Comparison of ENCODE assay signal across 8 cellular contexts in the genomic region with DNA sequence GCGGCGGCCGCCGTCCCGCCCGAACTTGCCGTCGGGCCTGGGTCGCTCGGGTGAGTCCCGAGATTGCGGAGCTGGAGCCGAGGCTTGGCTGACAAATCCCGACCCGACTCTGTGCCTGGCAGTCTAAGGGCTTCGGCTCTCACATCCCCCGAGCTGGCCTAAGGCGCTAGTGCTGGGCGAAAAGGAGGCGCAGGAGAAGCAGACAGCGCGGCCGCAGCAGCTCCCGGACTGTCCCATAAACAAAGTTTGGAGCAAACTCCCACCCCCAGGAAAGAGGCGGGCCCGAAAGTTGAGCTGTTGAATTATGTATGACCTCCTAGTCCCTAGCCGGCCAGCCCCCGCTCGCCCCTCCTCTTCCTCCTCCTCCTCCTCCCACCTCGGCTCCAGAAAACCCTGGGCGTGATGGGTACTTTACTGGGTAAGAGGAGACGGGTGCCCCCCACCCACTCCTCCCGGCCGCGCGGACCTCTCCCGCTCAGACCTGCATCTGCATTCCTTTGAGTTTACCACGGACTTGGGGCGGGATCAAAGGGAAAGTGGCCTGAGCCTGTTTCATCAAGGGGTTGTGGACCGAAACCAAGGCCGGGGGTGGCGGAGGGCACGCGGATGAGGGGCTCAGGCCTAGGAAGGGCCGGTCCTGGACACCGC. TPM values are rescaled to one million over a fixed set of nuclear protein-coding genes. Genes with fewer than 3 reads are reported as not detected.
DNase-seq lines count a peak whose midpoint lies in the region; ATAC-seq, FAIRE-seq and TF ChIP-seq lines count a peak whose summit lies in the region.

A gene (minus strand): TSS at position 230 of the 648 bp plus-strand sequence. CDS start 719 bp downstream, outside the sequence.

- H3K36me3 ChIP-seq in CD8-positive, alpha-beta memory T cell (ENCODE audit: insufficient read depth, low read length): no peaks in the 10 kb centered on the region
- H3K36me3 ChIP-seq in K562 (ENCODE audit: control insufficient read depth, insufficient read depth, low read length): no peaks in the 10 kb centered on the region

- POLR2A ChIA-PET in CD8-positive, alpha-beta memory T cell (lab: Charles Lee): no interaction called here
- POLR2A ChIA-PET in K562 (lab: Yijun Ruan, JAX): no interaction called here

- no peak within 1 kb of the TSS for H2AFZ ChIP-seq in K562 (ENCODE audit: low read depth, low read length)

- FAIRE-seq in K562 (lab: Jason Lieb, UNC): no peak

- peak within 1 kb of the TSS in 7 of 8 donors; percentile 36 to 95 (median 69) for H3K27ac Mint-ChIP-seq in CD8-positive, alpha-beta memory T cell
- H3K27ac Mint-ChIP-seq in progenitor cell of endocrine pancreas: peak within 1 kb of the TSS; percentile 99

- BruUV-seq in K562 (replicated peaks; lab: Mats Ljungman, UMichigan): no TSS peak

- in situ Hi-C loops in K562 (cut with MboI): no loop called here

- TF ChIP-seq RAD21 in K562 (CRISPR knock-in tag; conservative IDR thresholded peaks at IDR 0.05 in 1 of 2, IDR thresholded peaks at IDR 0.05 in 1 of 2): no peak

- H3K9ac ChIP-seq in K562 (ENCODE audit: insufficient read depth in 1 of 2, low read depth in 2 of 2, low read length in 2 of 2): no peak within 1 kb of the TSS

- no peak within 1 kb of the TSS for H3K4me2 ChIP-seq in K562 (ENCODE audit: insufficient read depth, low read length)

- peak in 3 of 5 donors; percentile 4 to 48 (median 9) for DNase-seq in CD8-positive, alpha-beta memory T cell
- DNase-seq in RPMI8226: peak; percentile 42
- no peak for DNase-seq in K562 (ENCODE audit: extremely low read depth in 1 of 4, low spot score in 3 of 4)
- DNase-seq in hepatic stellate cell (ENCODE audit: low spot score): peak; percentile 88
- DNase-seq in progenitor cell of endocrine pancreas (ENCODE audit: low spot score, unreplicated experiment): peak; percentile 67
- no peak for DNase-seq in NCI-H2081 treated with DMSO at 0.1 percent for 48 hours (lab: John Stamatoyannopoulos, UW)

- peaks cover 10 to 35% (median 29%) of the 10 kb centered on the region in 3 donors for H3K4me1 Mint-ChIP-seq in CD8-positive, alpha-beta memory T cell
- peaks cover 22% of the 10 kb centered on the region for H3K4me1 Mint-ChIP-seq in progenitor cell of endocrine pancreas (ENCODE audit: low read depth)

- TF ChIP-seq POLR2A in K562 (conservative IDR thresholded peaks at IDR 0.05): no peak

- WGBS in K562 (ENCODE audit: insufficient coverage, low coverage, missing lambda C conversion rate): 44% methylated on average over 15 of the region's 46 CpGs

- no peaks in the 10 kb centered on the region for H3K9me3 ChIP-seq in CD8-positive, alpha-beta memory T cell (ENCODE audit: low read length)
- no peaks in the 10 kb centered on the region for H3K9me3 ChIP-seq in K562 (replicated peaks; ENCODE audit: control insufficient read depth, insufficient read depth, low read depth, low read length)

- TF ChIP-seq CTCF in K562 (IDR thresholded peaks at IDR 0.05 in 2 of 3, conservative IDR thresholded peaks at IDR 0.05 in 1 of 3; ENCODE audit: insufficient read depth in 2 of 3, low read depth in 1 of 3, low read length in 3 of 3): no peak
- no peak for TF ChIP-seq CTCF in progenitor cell of endocrine pancreas (IDR thresholded peaks at IDR 0.05; ENCODE audit: unreplicated experiment)

- no peaks in the 10 kb centered on the region for H3K9me1 ChIP-seq in K562 (ENCODE audit: control insufficient read depth, insufficient read depth, low read length)

- no peak for TF ChIP-seq EP300 in K562 (IDR thresholded peaks at IDR 0.05; ENCODE audit: low read length)

- peak; percentile 83 for ATAC-seq in GM19324 (IDR thresholded peaks at IDR 0.05; ENCODE audit: low FRiP score, unreplicated experiment)
- peak; percentile 50 for ATAC-seq in HG03342 (IDR thresholded peaks at IDR 0.05; ENCODE audit: unreplicated experiment)
- no peak for ATAC-seq in K562

- H4K20me1 ChIP-seq in K562 (replicated peaks; ENCODE audit: control insufficient read depth, insufficient read depth, low read length): no peaks in the 10 kb centered on the region

- no peaks in the 10 kb centered on the region for H3K36me3 Mint-ChIP-seq in CD8-positive, alpha-beta memory T cell
- peaks cover 4% of the 10 kb centered on the region for H3K36me3 Mint-ChIP-seq in progenitor cell of endocrine pancreas (ENCODE audit: insufficient read depth)

- no peaks in the 10 kb centered on the region for H3K79me2 ChIP-seq in K562 (ENCODE audit: control insufficient read depth, insufficient read depth, low read length)

- H3K9me3 Mint-ChIP-seq in CD8-positive, alpha-beta memory T cell: peaks cover 0 to 4% (median 0%) of the 10 kb centered on the region in 5 donors
- H3K9me3 Mint-ChIP-seq in progenitor cell of endocrine pancreas (ENCODE audit: low read depth): no peaks in the 10 kb centered on the region

- H3K27me3 Mint-ChIP-seq in CD8-positive, alpha-beta memory T cell: peaks cover 45 to 46% of the 10 kb centered on the region in 2 donors
- peaks cover 17% of the 10 kb centered on the region for H3K27me3 Mint-ChIP-seq in progenitor cell of endocrine pancreas

- H3K4me1 ChIP-seq in CD8-positive, alpha-beta memory T cell (ENCODE audit: insufficient read depth, low read length): no peaks in the 10 kb centered on the region
- H3K4me1 ChIP-seq in K562 (replicated peaks in 1 of 2; ENCODE audit: control insufficient read depth in 2 of 2, insufficient read depth in 2 of 2, low read length in 2 of 2): peaks cover 2 to 5% of the 10 kb centered on the region in 2 experiments; a peak in 3 of 5 replicates

- no peak within 1 kb of the TSS for H3K27ac ChIP-seq in CD8-positive, alpha-beta memory T cell (ENCODE audit: low read depth, low read length)
- H3K27ac ChIP-seq in K562 (ENCODE audit: extremely low read depth, low read depth, low read length): no peak within 1 kb of the TSS

- intact Hi-C loops in K562 (cut with micrococcal nuclease): no loop called here

- CTCF ChIA-PET in CD8-positive, alpha-beta memory T cell (lab: Charles Lee): interaction anchor here (0.8 to 4.4 kb wide), 10 partner anchors 13 to 150 kb away, joined by 3 to 19 read pairs (median 3); no protein-coding TSS in a partner anchor
- CTCF ChIA-PET in K562 (lab: Yijun Ruan, JAX; ENCODE audit: low intra/inter-chr PET ratio): no interaction called here

- H3K4me3 ChIP-seq in CD8-positive, alpha-beta memory T cell (ENCODE audit: low read length): peak within 1 kb of the TSS; percentile 49
- H3K4me3 ChIP-seq in K562: no peak within 1 kb of the TSS

- peak within 1 kb of the TSS; percentile 84 to 95 (median 87) for H3K4me3 Mint-ChIP-seq in CD8-positive, alpha-beta memory T cell
- H3K4me3 Mint-ChIP-seq in progenitor cell of endocrine pancreas (ENCODE audit: low read depth): peak within 1 kb of the TSS; percentile 92

- H3K27me3 ChIP-seq in CD8-positive, alpha-beta memory T cell (ENCODE audit: insufficient read depth, low read length, poor library complexity, severe bottlenecking): peaks cover 10% of the 10 kb centered on the region
- peaks cover 0 to 20% of the 10 kb centered on the region in 2 experiments; a peak in 2 of 5 replicates for H3K27me3 ChIP-seq in K562 (ENCODE audit: control insufficient read depth in 2 of 2, insufficient read depth in 2 of 2, low read length in 2 of 2)

TF ChIP-seq in K562, 482 proteins besides CTCF, POLR2A, EP300 and RAD21 (continues in another document):
- TF ChIP-seq, protein P1, sequence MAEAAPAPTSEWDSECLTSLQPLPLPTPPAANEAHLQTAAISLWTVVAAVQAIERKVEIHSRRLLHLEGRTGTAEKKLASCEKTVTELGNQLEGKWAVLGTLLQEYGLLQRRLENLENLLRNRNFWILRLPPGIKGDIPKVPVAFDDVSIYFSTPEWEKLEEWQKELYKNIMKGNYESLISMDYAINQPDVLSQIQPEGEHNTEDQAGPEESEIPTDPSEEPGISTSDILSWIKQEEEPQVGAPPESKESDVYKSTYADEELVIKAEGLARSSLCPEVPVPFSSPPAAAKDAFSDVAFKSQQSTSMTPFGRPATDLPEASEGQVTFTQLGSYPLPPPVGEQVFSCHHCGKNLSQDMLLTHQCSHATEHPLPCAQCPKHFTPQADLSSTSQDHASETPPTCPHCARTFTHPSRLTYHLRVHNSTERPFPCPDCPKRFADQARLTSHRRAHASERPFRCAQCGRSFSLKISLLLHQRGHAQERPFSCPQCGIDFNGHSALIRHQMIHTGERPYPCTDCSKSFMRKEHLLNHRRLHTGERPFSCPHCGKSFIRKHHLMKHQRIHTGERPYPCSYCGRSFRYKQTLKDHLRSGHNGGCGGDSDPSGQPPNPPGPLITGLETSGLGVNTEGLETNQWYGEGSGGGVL (CRISPR knock-in tag; IDR thresholded peaks at IDR 0.05): no peak

RNA-seq across cellular contexts. Expression of the gene that starts here (rescaled TPM):
- 1 to 10 TPM in 1 of 2 experiments, under 1 TPM in 1; 0.98 to 1.9 TPM for total RNA-seq in CD8-positive, alpha-beta memory T cell
- 0.60 TPM for polyA plus RNA-seq in CD8-positive, alpha-beta memory T cell
- total RNA-seq in K562 (2011; cell fraction: chromatin; rRNA removed; ENCODE audit: low replicate concordance): 0.12 and 0.44 TPM in 2 replicates
- total RNA-seq in K562 (2011; cell fraction: nucleolus; rRNA removed): not detected in 2 replicates
- total RNA-seq in K562 (2011; cell fraction: nucleoplasm; rRNA removed): 0.66 TPM in 1 of 2 replicates, not detected in the other
- total RNA-seq in K562 (2014; rRNA removed) (0.05 TPM in 1 of 2 replicates, not detected in the other), K562 (2014; rRNA removed; fragmentation: Illumina TruSeq; extraction: Trizol) (0.06 and 0.22 TPM in 2 replicates), K562 (2015; rRNA removed; fragmentation: Illumina TruSeq; extraction: Trizol) (0.04 TPM in 1 of 2 replicates, not detected in the other), K562 (2021) (0.47 and 0.60 TPM in 2 replicates), progenitor cell of endocrine pancreas (15.0 and 18.1 TPM in 2 replicates)
- polyA plus RNA-seq in K562 (2011; rRNA removed) (0.32 and 0.89 TPM in 2 replicates), K562 (2014; fragmentation: Illumina TruSeq; extraction: Trizol) (0.06 and 0.21 TPM in 2 replicates), K562 (2014; fragmentation: Nextera tagmentation; extraction: Ambion mirVana) (1 to 10 TPM in 1 of 2 experiments, under 1 TPM in 1; 0.62 to 1.4 TPM), K562 (2014; rRNA removed) (0.34 and 1.5 TPM in 2 replicates)
- 0.52 and 0.94 TPM in 2 replicates for polyA plus RNA-seq in K562 (2011; cell fraction: cytosol; rRNA removed)
- polyA plus RNA-seq in K562 (2011; cell fraction: nucleus; rRNA removed): 0.45 and 0.78 TPM in 2 replicates
- polyA plus RNA-seq in K562 (2012): 0.14 and 0.21 TPM in 2 replicates
- 0.72 and 1.5 TPM in 2 replicates for polyA minus RNA-seq in K562 (2011; rRNA and poly(A)+ RNA removed)
- 1.1 and 2.0 TPM in 2 replicates for polyA minus RNA-seq in K562 (2011; cell fraction: cytosol; rRNA and poly(A)+ RNA removed)
- polyA minus RNA-seq in K562 (2011; cell fraction: nucleus; rRNA and poly(A)+ RNA removed): 0.67 and 1.2 TPM in 2 replicates

Comparison
In these comparisons a context has a peak if more than half of its experiments do, and no peak if none do; other contexts are left out.
1. DNase-seq: peak in CD8-positive, alpha-beta memory T cell (3 of 5), RPMI8226 (single experiment), hepatic stellate cell (single experiment) and progenitor cell of endocrine pancreas (single experiment); none in K562 (0 of 4) and NCI-H2081 treated with DMSO at 0.1 percent for 48 hours (single experiment).